Comparison of ENCODE assay signal across 8 cellular contexts in the genomic region with DNA sequence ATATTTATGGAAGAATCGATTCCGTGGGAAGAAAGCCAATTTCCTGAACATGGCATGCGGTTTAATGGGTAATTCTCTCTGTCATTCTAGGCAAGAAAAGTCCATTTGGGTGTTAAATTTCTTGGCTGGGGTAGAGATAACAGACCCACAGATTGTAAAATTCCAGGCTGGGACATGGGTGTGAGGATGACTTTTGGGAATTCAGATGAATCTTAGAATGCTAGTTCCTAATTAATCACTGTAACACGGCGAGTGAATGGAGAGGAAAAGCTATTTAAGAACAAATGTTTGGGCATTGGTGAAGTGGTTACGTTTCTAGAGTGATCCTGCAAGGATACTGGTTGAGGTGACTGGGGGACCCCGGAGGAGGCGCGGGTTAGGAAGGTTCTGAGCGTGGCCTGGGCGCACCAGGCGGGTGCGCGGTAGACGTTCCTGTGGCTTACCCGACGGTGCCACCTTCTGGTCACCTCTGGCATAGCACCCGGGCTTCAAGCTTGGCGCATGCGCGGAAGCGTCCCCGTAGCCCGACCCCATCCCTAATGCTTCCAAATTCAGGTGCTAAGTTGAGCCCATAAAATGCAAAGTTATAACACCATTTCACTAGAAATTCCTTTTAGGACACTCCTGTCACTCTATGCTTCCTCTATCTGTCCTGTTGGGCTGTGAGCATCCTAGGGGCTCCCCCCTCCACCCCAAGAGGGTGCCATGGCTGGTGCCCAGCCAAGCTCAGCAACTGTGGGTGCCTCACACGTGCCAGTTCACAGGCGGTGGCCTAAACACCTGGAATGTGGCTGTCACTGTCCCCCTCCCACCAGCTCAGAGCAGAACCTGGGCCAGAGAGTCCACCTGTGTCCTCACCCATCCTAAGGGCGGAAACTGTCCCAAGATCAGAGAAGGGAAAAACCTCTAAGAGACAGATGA.
DNase-seq lines count a peak whose midpoint lies in the region; ATAC-seq and TF ChIP-seq lines count a peak whose summit lies in the region.

No MANE protein-coding gene starts in this region.

- H3K79me2 ChIP-seq in GM23338 (replicated peaks; ENCODE audit: insufficient read depth), result no peaks in the 10 kb centered on the region

- 0 out of 2 replicates have a peak overlapping the region, but pooled peaks have one; percentile 17 for H3K4me2 ChIP-seq in GM23338

- H3K27ac Mint-ChIP-seq in GM23338, result no peak overlapping the region
- H3K27ac Mint-ChIP-seq in T-cell, result peak overlapping the region in 1 of 2 donors; percentile 16

- ATAC-seq in GM23338 (peak; percentile 96), T-cell (replicated peaks in 1 of 4) (peak; percentile 91 to 97 (median 92)), right cardiac atrium (peak; percentile 86 to 92), sciatic nerve (peak; percentile 92)

- H4K20me1 ChIP-seq in GM23338 (replicated peaks; ENCODE audit: insufficient read depth), result no peaks in the 10 kb centered on the region

- H3K27me3 ChIP-seq in GM06990 (replicated peaks; ENCODE audit: control insufficient read depth, insufficient read depth, low read length) (peaks cover 2% of the 10 kb centered on the region; the same call in 1 of the 2 replicates), GM23338 (ENCODE audit: insufficient read depth) (no peaks in the 10 kb centered on the region), adipocyte (replicated peaks; ENCODE audit: control insufficient read depth, insufficient read depth, low read length) (no peaks in the 10 kb centered on the region), right cardiac atrium (ENCODE audit: control insufficient read depth, insufficient read depth) (no peaks in the 10 kb centered on the region)

- no peak overlapping the region for H3K9ac ChIP-seq in adipocyte (ENCODE audit: low read length)

- H3K4me1 ChIP-seq in GM23338 (ENCODE audit: insufficient read depth) (no peaks in the 10 kb centered on the region), adipocyte (ENCODE audit: control insufficient read depth, insufficient read depth, low read length) (peaks cover 9% of the 10 kb centered on the region), right cardiac atrium (ENCODE audit: control insufficient read depth, insufficient read depth, low read length) (no peaks in the 10 kb centered on the region)

- peak overlapping the region; percentile 99 for H2AFZ ChIP-seq in GM23338

- DNase-seq in GM06990 (ENCODE audit: extremely low read depth, insufficient read length) (peak; percentile 73), GM23338 (ENCODE audit: low spot score) (peak; percentile 84), Kasumi-1 (lab: John Stamatoyannopoulos, UW) (peak; percentile 85 to 86), T-cell (peak; percentile 66 to 91 (median 83)), adipocyte (ENCODE audit: low read depth) (peak; percentile 47), right cardiac atrium (peak; percentile 80 to 93 (median 92)), sciatic nerve (ENCODE audit: low spot score) (peak; percentile 93), cerebellar nuclear complex (lab: John Stamatoyannopoulos, UW) (no peak)

- H3K36me3 ChIP-seq in GM06990 (ENCODE audit: control insufficient read depth, insufficient read depth, low read length) (no peaks in the 10 kb centered on the region), GM23338 (ENCODE audit: insufficient read depth) (no peaks in the 10 kb centered on the region), adipocyte (ENCODE audit: control insufficient read depth, insufficient read depth, low read length, severe bottlenecking) (no peaks in the 10 kb centered on the region)

- H3K36me3 Mint-ChIP-seq in GM23338 (ENCODE audit: low read depth), result no peaks in the 10 kb centered on the region
- no peaks in the 10 kb centered on the region for H3K36me3 Mint-ChIP-seq in T-cell

- no peaks in the 10 kb centered on the region for H3K9me2 ChIP-seq in GM23338 (ENCODE audit: insufficient read depth)

- H3K9me3 ChIP-seq in adipocyte (ENCODE audit: control insufficient read depth, low read length), result no peaks in the 10 kb centered on the region
- no peaks in the 10 kb centered on the region for H3K9me3 ChIP-seq in right cardiac atrium (ENCODE audit: control insufficient read depth, low read length)

- H3K4me3 ChIP-seq in GM06990 (replicated peaks; ENCODE audit: low read depth, low read length) (no peak overlapping the region), GM23338 (0 out of 2 replicates have a peak overlapping the region, but pooled peaks have one; percentile 5), adipocyte (ENCODE audit: low read length) (peak overlapping the region; percentile 57), right cardiac atrium (ENCODE audit: low read length) (no peak overlapping the region)

- CTCF ChIA-PET in T-cell (lab: Charles Lee), result interaction anchor here (0.6 to 2.2 kb wide), 10 partner anchors 23 to 261 kb away, joined by 3 to 20 read pairs (median 5); partner anchors contain the start of gene PTPRE (in 2 of the 2)

- H3K27me3 Mint-ChIP-seq in GM23338 (ENCODE audit: insufficient read depth, low read depth, poor library complexity), result peaks cover 5% of the 10 kb centered on the region
- peaks cover 10 to 11% of the 10 kb centered on the region in 2 donors for H3K27me3 Mint-ChIP-seq in T-cell

- 16% methylated on average over 27 of the region's 27 CpGs for WGBS in right cardiac atrium

- TF ChIP-seq CTCF in GM06990 (IDR thresholded peaks at IDR 0.05; ENCODE audit: insufficient read depth, low read length, poor library complexity, severe bottlenecking) (peak; percentile 98), GM23338 (conservative IDR thresholded peaks at IDR 0.05; ENCODE audit: low read depth in 2 of 2) (peak; percentile 85 to 93)

- POLR2A ChIA-PET in T-cell (lab: Charles Lee), result interaction anchor here in 1 of 2 donors (0.9 kb wide), 1 partner anchor 54 kb away, joined by 3 read pairs; no protein-coding TSS in a partner anchor

- peaks cover 2% of the 10 kb centered on the region; the same call in 2 of the 3 replicates for H3K4me1 Mint-ChIP-seq in GM23338
- H3K4me1 Mint-ChIP-seq in T-cell, result peaks cover 5 to 8% (median 8%) of the 10 kb centered on the region in 3 donors

- peak overlapping the region; percentile 44; the same call in 2 of the 3 replicates for H3K4me3 Mint-ChIP-seq in GM23338
- peak overlapping the region in 1 of 3 donors; percentile 34 for H3K4me3 Mint-ChIP-seq in T-cell

- H3F3A ChIP-seq in GM23338 (replicated peaks; ENCODE audit: low read depth), result no peaks in the 10 kb centered on the region

- intact Hi-C loops in right cardiac atrium (cut with DNase I) (loop anchor here (1.0 to 10.0 kb wide), 3 partner anchors 53 to 105 kb away; partner anchors contain the start of gene PTPRE (in 4 of the 4)), sciatic nerve (cut with DNase I) (loop anchor here (2.0 kb wide), 1 partner anchor 105 kb away; the partner anchor contains the start of gene PTPRE)

- H3K27ac ChIP-seq in GM23338 (ENCODE audit: low read depth) (no peak overlapping the region), right cardiac atrium (ENCODE audit: low read length) (no peak overlapping the region)

- H3K9me3 Mint-ChIP-seq in GM23338 (no peaks in the 10 kb centered on the region; the same call in 2 of the 3 replicates), T-cell (no peaks in the 10 kb centered on the region)

TF ChIP-seq in GM23338, 12 proteins besides CTCF, POLR2A, EP300 and RAD21 (continues in another document):
- TF ChIP-seq JUNB (IDR thresholded peaks at IDR 0.05; ENCODE audit: unreplicated experiment) (no peak), ZNF114 (CRISPR knock-in tag; IDR thresholded peaks at IDR 0.05) (no peak), ZNF331 (CRISPR knock-in tag; IDR thresholded peaks at IDR 0.05; ENCODE audit: low read depth) (no peak), EZH2 (IDR thresholded peaks at IDR 0.05; ENCODE audit: low read depth, unreplicated experiment) (no peak), CREB1 (CRISPR knock-in tag; IDR thresholded peaks at IDR 0.05; ENCODE audit: low read depth) (no peak), POLR2AphosphoS5 (IDR thresholded peaks at IDR 0.05; ENCODE audit: low read depth) (no peak), NANOG (IDR thresholded peaks at IDR 0.05; ENCODE audit: borderline replicate concordance) (no peak), REST (IDR thresholded peaks at IDR 0.05; ENCODE audit: unreplicated experiment) (no peak), STAT1 (IDR thresholded peaks at IDR 0.05; ENCODE audit: unreplicated experiment) (no peak)
- TF ChIP-seq, protein P1, sequence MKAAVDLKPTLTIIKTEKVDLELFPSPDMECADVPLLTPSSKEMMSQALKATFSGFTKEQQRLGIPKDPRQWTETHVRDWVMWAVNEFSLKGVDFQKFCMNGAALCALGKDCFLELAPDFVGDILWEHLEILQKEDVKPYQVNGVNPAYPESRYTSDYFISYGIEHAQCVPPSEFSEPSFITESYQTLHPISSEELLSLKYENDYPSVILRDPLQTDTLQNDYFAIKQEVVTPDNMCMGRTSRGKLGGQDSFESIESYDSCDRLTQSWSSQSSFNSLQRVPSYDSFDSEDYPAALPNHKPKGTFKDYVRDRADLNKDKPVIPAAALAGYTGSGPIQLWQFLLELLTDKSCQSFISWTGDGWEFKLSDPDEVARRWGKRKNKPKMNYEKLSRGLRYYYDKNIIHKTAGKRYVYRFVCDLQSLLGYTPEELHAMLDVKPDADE (IDR thresholded peaks at IDR 0.05), result no peak

Comparison
In these comparisons a context has a peak if more than half of its experiments do, and no peak if none do; other contexts are left out.
1. DNase-seq: peak in GM06990 (single experiment), GM23338 (single experiment), Kasumi-1 (2 of 2), T-cell (34 of 34), adipocyte (single experiment), right cardiac atrium (3 of 3) and sciatic nerve (single experiment); none in cerebellar nuclear complex (0 of 2).
2. H3K4me3 ChIP-seq: peak in GM23338 (single experiment) and adipocyte (single experiment); none in GM06990 (single experiment) and right cardiac atrium (single experiment).
3. Peak in every context shown above with its lines, with median percentiles within 50 percentile points of each other: ATAC-seq.